In the genomic region with DNA sequence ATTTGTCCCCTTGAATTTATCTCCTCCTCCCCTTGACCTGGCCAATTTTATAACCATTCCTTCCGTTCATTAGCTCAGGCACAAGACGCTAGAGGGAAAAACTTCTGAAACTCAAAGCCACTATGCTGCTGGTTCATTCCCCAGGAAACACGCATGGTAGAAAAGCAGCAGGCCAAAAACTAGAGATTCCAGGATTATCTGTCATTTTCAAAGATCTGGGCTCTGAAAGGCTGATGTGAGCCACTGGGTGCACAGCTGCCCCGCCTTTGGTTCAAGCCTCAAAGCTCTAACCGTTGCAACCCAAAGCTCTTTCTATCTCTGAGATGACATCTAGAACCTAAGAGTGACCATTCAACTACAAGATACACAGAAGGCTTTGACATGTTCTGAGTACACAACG, we compare ENCODE assay signal across 14 cellular contexts. TPM values are rescaled to one million over a fixed set of nuclear protein-coding genes. Genes with fewer than 3 reads are reported as not detected.
DNase-seq lines count a peak whose midpoint lies in the region; ATAC-seq and TF ChIP-seq lines count a peak whose summit lies in the region.
"Had no signal": no experiment of that assay in that cellular context is flagged by ENCODE, and none has a peak within 500 bp of the region (broad histone marks: within the 10 kb centered on the region; RNA-seq: fewer than 3 reads in every experiment).

No MANE protein-coding gene starts in this region.

- H3K36me3 Mint-ChIP-seq in activated naive CD4-positive, alpha-beta T cell treated with anti-CD3 and anti-CD28 coated beads, Interleukin-2, amount 10 ng/mL, durations not matched to agents 7 days and 5 days: peaks cover 41% of the 10 kb centered on the region

- TF ChIP-seq POLR2A in erythroblast (IDR thresholded peaks at IDR 0.05; ENCODE audit: low read length): no peak
- no peak for TF ChIP-seq POLR2A in sigmoid colon (IDR thresholded peaks at IDR 0.05)

- TF ChIP-seq EP300 in sigmoid colon (IDR thresholded peaks at IDR 0.05): no peak

- DNase-seq in activated naive CD4-positive, alpha-beta T cell treated with anti-CD3 and anti-CD28 coated beads, Interleukin-2, amount 10 ng/mL, durations not matched to agents 7 days and 5 days: no peak
- no peak for DNase-seq in activated naive CD4-positive, alpha-beta T cell (lab: John Stamatoyannopoulos, UW)
- DNase-seq in Karpas-422 (no peak), erythroblast (lab: John Stamatoyannopoulos, UW) (peak; percentile 47 to 49), sigmoid colon (no peak), sciatic nerve (ENCODE audit: low spot score) (no peak), NCI-H748 (lab: John Stamatoyannopoulos, UW; ENCODE audit: unreplicated experiment) (no peak)
- DNase-seq: activated B cell treated with CpG ODN at 0.5 μM for 24 hours, dermis blood vessel endothelial cell, hypothalamus, left lung, small intestine had no signal

- peaks cover 69% of the 10 kb centered on the region for H3K4me1 Mint-ChIP-seq in activated naive CD4-positive, alpha-beta T cell treated with anti-CD3 and anti-CD28 coated beads, Interleukin-2, amount 10 ng/mL, durations not matched to agents 7 days and 5 days

- no peaks in the 10 kb centered on the region for H3K9me3 Mint-ChIP-seq in activated naive CD4-positive, alpha-beta T cell treated with anti-CD3 and anti-CD28 coated beads, Interleukin-2, amount 10 ng/mL, durations not matched to agents 7 days and 5 days
- H3K9me3 Mint-ChIP-seq: activated B cell treated with CpG ODN at 0.5 μM for 24 hours; stimulated activated naive CD8-positive, alpha-beta T cell treated with anti-CD3 and anti-CD28 coated beads, Interleukin-15, Interleukin-2, amounts not matched to agents 100 ng/mL and 50 ng/mL, for 24 hours had no signal

- peaks cover 69% of the 10 kb centered on the region for H4K20me1 ChIP-seq in Karpas-422 (ENCODE audit: insufficient read depth, low read depth, low read length)

- H3K27me3 ChIP-seq in Karpas-422 (ENCODE audit: low read length) (no peaks in the 10 kb centered on the region), sigmoid colon (no peaks in the 10 kb centered on the region)
- H3K27me3 ChIP-seq: left lung had no signal

- no peak for ATAC-seq in sciatic nerve
- ATAC-seq in HG03432 (IDR thresholded peaks at IDR 0.05; ENCODE audit: unreplicated experiment): no peak
- ATAC-seq: left lung had no signal

- no peak overlapping the region for H3K9ac ChIP-seq in Karpas-422 (ENCODE audit: low read length)

- no peak overlapping the region for H3K4me3 ChIP-seq in Karpas-422 (ENCODE audit: low read length)
- no peak overlapping the region for H3K4me3 ChIP-seq in sigmoid colon
- H3K4me3 ChIP-seq: left lung had no signal

- H3K4me3 Mint-ChIP-seq in activated naive CD4-positive, alpha-beta T cell treated with anti-CD3 and anti-CD28 coated beads, Interleukin-2, amount 10 ng/mL, durations not matched to agents 7 days and 5 days: no peak overlapping the region
- H3K4me3 Mint-ChIP-seq: activated B cell treated with CpG ODN at 0.5 μM for 24 hours; stimulated activated naive CD8-positive, alpha-beta T cell treated with anti-CD3 and anti-CD28 coated beads, Interleukin-15, Interleukin-2, amounts not matched to agents 100 ng/mL and 50 ng/mL, for 24 hours had no signal

- no peak for TF ChIP-seq CTCF in sigmoid colon (IDR thresholded peaks at IDR 0.05)

- no peak overlapping the region for H3K4me2 ChIP-seq in Karpas-422 (ENCODE audit: low read depth, low read length, poor library complexity, severe bottlenecking)

- peaks cover 100% of the 10 kb centered on the region for H3K79me2 ChIP-seq in Karpas-422 (ENCODE audit: low read length)

- 86 to 89% methylated on average over 6 of the region's 6 CpGs for WGBS in sigmoid colon, 2 donors

- H3K9me2 ChIP-seq in Karpas-422 (replicated peaks; ENCODE audit: insufficient read depth, low read length): no peaks in the 10 kb centered on the region

- H3K9me3 ChIP-seq in Karpas-422 (ENCODE audit: low read length) (no peaks in the 10 kb centered on the region), sigmoid colon (no peaks in the 10 kb centered on the region)
- H3K9me3 ChIP-seq: left lung had no signal

- H3K27ac ChIP-seq in Karpas-422 (ENCODE audit: low read length) (peak overlapping the region; percentile 12; the same call in 1 of the 2 replicates), sigmoid colon (peak overlapping the region in 3 of 4 donors; percentile 45 to 67 (median 66))
- H3K27ac ChIP-seq: left lung had no signal

- CTCF ChIA-PET in activated naive CD4-positive, alpha-beta T cell treated with anti-CD3 and anti-CD28 coated beads, Interleukin-2, amount 10 ng/mL, durations not matched to agents 7 days and 5 days (lab: Charles Lee): no interaction called here

- H3K4me1 ChIP-seq in Karpas-422 (ENCODE audit: low read length) (peaks cover 48% of the 10 kb centered on the region), sigmoid colon (peaks cover 0 to 62% (median 49%) of the 10 kb centered on the region in 4 donors)

- peak overlapping the region; percentile 52 for H3K27ac Mint-ChIP-seq in activated naive CD4-positive, alpha-beta T cell treated with anti-CD3 and anti-CD28 coated beads, Interleukin-2, amount 10 ng/mL, durations not matched to agents 7 days and 5 days
- H3K27ac Mint-ChIP-seq: activated B cell treated with CpG ODN at 0.5 μM for 24 hours; stimulated activated naive CD8-positive, alpha-beta T cell treated with anti-CD3 and anti-CD28 coated beads, Interleukin-15, Interleukin-2, amounts not matched to agents 100 ng/mL and 50 ng/mL, for 24 hours had no signal

- H3K27me3 Mint-ChIP-seq in activated naive CD4-positive, alpha-beta T cell treated with anti-CD3 and anti-CD28 coated beads, Interleukin-2, amount 10 ng/mL, durations not matched to agents 7 days and 5 days: no peaks in the 10 kb centered on the region
- H3K27me3 Mint-ChIP-seq: activated B cell treated with CpG ODN at 0.5 μM for 24 hours; stimulated activated naive CD8-positive, alpha-beta T cell treated with anti-CD3 and anti-CD28 coated beads, Interleukin-15, Interleukin-2, amounts not matched to agents 100 ng/mL and 50 ng/mL, for 24 hours had no signal

- H2AFZ ChIP-seq in Karpas-422 (ENCODE audit: low read length): no peak overlapping the region

- intact Hi-C loops in sigmoid colon (cut with DNase I) (no loop called here), sciatic nerve (cut with DNase I) (no loop called here)

- H3K36me3 ChIP-seq in Karpas-422 (ENCODE audit: insufficient read depth, low read length): peaks cover 25% of the 10 kb centered on the region; the same call in 1 of the 2 replicates
- no peaks in the 10 kb centered on the region for H3K36me3 ChIP-seq in sigmoid colon
- H3K36me3 ChIP-seq: left lung had no signal

RNA-seq across cellular contexts. Expression of a gene that starts 6.1 kb away (rescaled TPM):
- 99.5 and 184 TPM in 2 replicates for total RNA-seq in Karpas-422 (2014; rRNA removed; shearing (Covaris generic); ENCODE audit: low replicate concordance)
- total RNA-seq in sigmoid colon (10 to 100 TPM; 37.6 to 71.2 (median 58.9) TPM), sciatic nerve (90.3 TPM)
- 100 to 1,000 TPM in 1 of 3 donors, 10 to 100 TPM in 2; 67.3 to 152 (median 82.1) TPM for polyA plus RNA-seq in sigmoid colon

Comparison
In these comparisons a context has a peak if more than half of its experiments do, and no peak if none do; other contexts are left out.
1. DNase-seq: peak in erythroblast (2 of 2); none in activated naive CD4-positive, alpha-beta T cell treated with anti-CD3 and anti-CD28 coated beads, Interleukin-2, amount 10 ng/mL, durations not matched to agents 7 days and 5 days (single experiment), activated naive CD4-positive, alpha-beta T cell (0 of 4), Karpas-422 (single experiment), sigmoid colon (single experiment), sciatic nerve (single experiment) and NCI-H748 (single experiment).